9 cellular contexts compared by ENCODE assay signal in the genomic region with DNA sequence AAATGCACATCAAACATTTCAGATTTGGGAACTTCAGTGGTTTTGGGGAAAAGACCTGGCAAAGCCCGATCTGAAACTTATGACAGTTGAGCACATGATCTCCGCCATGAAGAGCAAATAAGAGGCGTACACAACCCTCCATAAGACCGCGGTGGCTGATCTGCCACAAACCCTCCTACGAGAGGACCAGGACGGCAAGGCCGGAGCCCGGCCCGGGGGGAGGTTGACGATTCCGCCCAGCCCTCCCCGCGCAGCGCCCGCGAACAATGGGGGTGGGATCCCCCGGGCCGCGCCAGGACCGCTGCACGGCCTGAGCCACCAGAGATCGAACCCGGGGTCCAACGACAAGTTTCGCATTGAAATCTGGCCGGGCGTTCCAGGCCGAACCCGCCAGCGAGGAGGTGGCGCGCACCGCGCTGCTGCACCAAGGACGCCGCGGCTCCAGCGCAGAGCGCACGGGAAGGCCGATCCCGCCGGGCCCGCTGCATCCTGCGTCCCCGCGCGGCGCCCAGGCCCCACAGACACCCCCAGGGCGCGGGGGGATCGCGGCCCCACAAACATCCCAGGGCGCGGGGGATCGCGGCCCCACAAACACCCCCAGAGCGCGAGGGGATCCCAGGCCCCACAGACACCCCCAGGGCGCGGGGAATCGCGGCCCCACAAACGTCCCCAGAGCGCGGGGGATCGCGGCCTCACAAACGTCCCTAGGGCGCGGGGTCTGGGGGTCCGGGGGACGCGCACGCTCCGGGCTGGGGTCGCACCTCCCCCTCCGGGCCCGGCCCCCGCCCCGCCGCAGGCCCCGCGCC. TPM values are rescaled to one million over a fixed set of nuclear protein-coding genes. Genes with fewer than 3 reads are reported as not detected.
DNase-seq lines count a peak whose midpoint lies in the region; ATAC-seq, FAIRE-seq and TF ChIP-seq lines count a peak whose summit lies in the region.
"Had no signal": no experiment of that assay in that cellular context is flagged by ENCODE, and none has a peak within 500 bp of the region (broad histone marks: within the 10 kb centered on the region; RNA-seq: fewer than 3 reads in every experiment).

No MANE protein-coding gene starts in this region.

- H3K27ac Mint-ChIP-seq in astrocyte (ENCODE audit: unreplicated experiment) = peak overlapping the region; percentile 41
- H3K27ac Mint-ChIP-seq in activated CD4-positive, alpha-beta T cell treated with anti-CD3 and anti-CD28 coated beads, Interleukin-2, amount 10 ng/mL, durations not matched to agents 7 days and 5 days = no peak overlapping the region

- no peaks in the 10 kb centered on the region for H3K9me3 Mint-ChIP-seq in astrocyte (ENCODE audit: unreplicated experiment)
- no peaks in the 10 kb centered on the region for H3K9me3 Mint-ChIP-seq in activated CD4-positive, alpha-beta T cell treated with anti-CD3 and anti-CD28 coated beads, Interleukin-2, amount 10 ng/mL, durations not matched to agents 7 days and 5 days

- H4K20me1 ChIP-seq in astrocyte (ENCODE audit: insufficient read depth, low read length) = peaks cover 41% of the 10 kb centered on the region

- peaks cover 47% of the 10 kb centered on the region for H3K4me1 Mint-ChIP-seq in astrocyte (ENCODE audit: low read depth, unreplicated experiment)
- H3K4me1 Mint-ChIP-seq in activated CD4-positive, alpha-beta T cell treated with anti-CD3 and anti-CD28 coated beads, Interleukin-2, amount 10 ng/mL, durations not matched to agents 7 days and 5 days = peaks cover 2% of the 10 kb centered on the region

- peak overlapping the region; percentile 98 for H3K4me2 ChIP-seq in astrocyte (ENCODE audit: low read length)
- H3K4me2 ChIP-seq in skeletal muscle satellite cell (ENCODE audit: low read length) = peak overlapping the region; percentile 91

- H3K27ac ChIP-seq in astrocyte (ENCODE audit: low read depth, low read length) = peak overlapping the region; percentile 72

- peak overlapping the region; percentile 89 for H3K9ac ChIP-seq in astrocyte (ENCODE audit: low read length)
- H3K9ac ChIP-seq in skeletal muscle satellite cell (ENCODE audit: low read depth, low read length) = peak overlapping the region; percentile 89

- CTCF ChIA-PET in activated CD4-positive, alpha-beta T cell treated with anti-CD3 and anti-CD28 coated beads, Interleukin-2, amount 10 ng/mL, durations not matched to agents 7 days and 5 days (lab: Charles Lee) = no interaction called here

- no peak for ATAC-seq in GM18858 (IDR thresholded peaks at IDR 0.05; ENCODE audit: unreplicated experiment)

- no peaks in the 10 kb centered on the region for H3K9me3 ChIP-seq in astrocyte (ENCODE audit: insufficient read depth, low read depth, low read length)
- no peaks in the 10 kb centered on the region for H3K9me3 ChIP-seq in skeletal muscle satellite cell (replicated peaks; ENCODE audit: low read length)

- no peaks in the 10 kb centered on the region for H3K36me3 ChIP-seq in astrocyte (ENCODE audit: insufficient read depth, low read length)
- no peaks in the 10 kb centered on the region for H3K36me3 ChIP-seq in skeletal muscle satellite cell (ENCODE audit: insufficient read depth, low read length)

- no peaks in the 10 kb centered on the region for H3K27me3 ChIP-seq in astrocyte (ENCODE audit: insufficient read depth, low read length)
- H3K27me3 ChIP-seq in skeletal muscle satellite cell (ENCODE audit: control insufficient read depth, insufficient read depth, low read length) = peaks cover 10% of the 10 kb centered on the region

- TF ChIP-seq CTCF in astrocyte (IDR thresholded peaks at IDR 0.05; ENCODE audit: insufficient read depth, low read depth, low read length) = no peak

- H3K27me3 Mint-ChIP-seq in astrocyte (ENCODE audit: low read depth, unreplicated experiment) = no peaks in the 10 kb centered on the region
- peaks cover 45% of the 10 kb centered on the region for H3K27me3 Mint-ChIP-seq in activated CD4-positive, alpha-beta T cell treated with anti-CD3 and anti-CD28 coated beads, Interleukin-2, amount 10 ng/mL, durations not matched to agents 7 days and 5 days

- H2AFZ ChIP-seq in astrocyte (ENCODE audit: low read depth, low read length) = peak overlapping the region; percentile 61

- H3K36me3 Mint-ChIP-seq in astrocyte (ENCODE audit: low read depth, unreplicated experiment) = peaks cover 3% of the 10 kb centered on the region
- H3K36me3 Mint-ChIP-seq in activated CD4-positive, alpha-beta T cell treated with anti-CD3 and anti-CD28 coated beads, Interleukin-2, amount 10 ng/mL, durations not matched to agents 7 days and 5 days (ENCODE audit: low read depth) = no peaks in the 10 kb centered on the region

- peak overlapping the region; percentile 85 for H3K4me3 ChIP-seq in astrocyte (ENCODE audit: insufficient read depth, low read depth, low read length)
- peak overlapping the region; percentile 74 for H3K4me3 ChIP-seq in iPS-11a (ENCODE audit: low read depth, low read length)
- peak overlapping the region; percentile 87 for H3K4me3 ChIP-seq in skeletal muscle satellite cell (ENCODE audit: low read length)

- peak; percentile 19 for DNase-seq in NCI-H345 (lab: John Stamatoyannopoulos, UW)
- DNase-seq in NCI-H345 treated with DMSO at 0.1 percent for 48 hours (lab: John Stamatoyannopoulos, UW; ENCODE audit: unreplicated experiment) = no peak
- no peak for DNase-seq in astrocyte (ENCODE audit: low read depth)
- no peak for DNase-seq in NCI-H128 (lab: John Stamatoyannopoulos, UW; ENCODE audit: unreplicated experiment)
- no peak for DNase-seq in activated CD4-positive, alpha-beta T cell treated with anti-CD3 and anti-CD28 coated beads, Interleukin-2, amount 10 ng/mL, durations not matched to agents 7 days and 5 days
- DNase-seq: DND-41 had no signal

- FAIRE-seq in astrocyte (lab: Jason Lieb, UNC) = no peak

- peak overlapping the region; percentile 91 for H3K4me3 Mint-ChIP-seq in astrocyte (ENCODE audit: unreplicated experiment)
- no peak overlapping the region for H3K4me3 Mint-ChIP-seq in activated CD4-positive, alpha-beta T cell treated with anti-CD3 and anti-CD28 coated beads, Interleukin-2, amount 10 ng/mL, durations not matched to agents 7 days and 5 days

- peaks cover 53% of the 10 kb centered on the region for H3K79me2 ChIP-seq in astrocyte (ENCODE audit: insufficient read depth, low read length)

- H3K4me1 ChIP-seq in astrocyte (ENCODE audit: insufficient read depth, low read length) (peaks cover 26% of the 10 kb centered on the region), skeletal muscle satellite cell (ENCODE audit: control insufficient read depth, insufficient read depth, low read length) (peaks cover 28% of the 10 kb centered on the region)

- POLR2A ChIA-PET in activated CD4-positive, alpha-beta T cell treated with anti-CD3 and anti-CD28 coated beads, Interleukin-2, amount 10 ng/mL, durations not matched to agents 7 days and 5 days (lab: Charles Lee) = no interaction called here

RNA-seq across cellular contexts. Expression of a gene that starts 0.6 kb away (rescaled TPM):
- 27.3 and 30.1 TPM in 2 replicates for total RNA-seq in astrocyte
- 12.9 and 17.7 TPM in 2 replicates for total RNA-seq in skeletal muscle satellite cell (2012; rRNA removed)
- 1 to 10 TPM; 2.0 to 2.3 TPM for total RNA-seq in activated CD4-positive, alpha-beta T cell treated with anti-CD3 and anti-CD28 coated beads, Interleukin-2, amount 10 ng/mL, durations not matched to agents 7 days and 5 days
